ENCODE assay signal across 1 cellular context in the genomic region with DNA sequence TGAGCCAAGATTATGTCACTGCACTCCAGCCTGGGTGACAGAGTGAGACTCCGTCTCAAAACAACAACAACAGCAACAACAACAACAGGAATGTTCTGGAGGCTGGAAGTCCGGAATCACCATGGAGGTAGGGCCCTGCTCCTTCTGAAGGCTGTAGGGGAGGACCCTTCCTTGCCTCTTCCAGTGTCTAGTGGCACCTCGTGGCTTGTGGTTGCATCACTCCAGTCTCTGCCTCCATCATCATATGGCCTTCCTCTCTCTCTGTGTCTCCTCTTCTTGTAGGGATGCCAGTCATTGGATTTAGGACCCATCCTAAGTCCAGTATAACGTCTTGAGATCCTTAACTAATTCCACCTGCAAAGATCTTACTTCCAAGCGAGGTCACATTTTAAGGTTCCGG.
TF ChIP-seq lines count a peak whose summit lies in the region.

No MANE protein-coding gene starts in this region.

TF ChIP-seq in WTC11, 78 proteins besides CTCF, POLR2A, EP300 and RAD21 (continued from another document):
- TF ChIP-seq, protein P1, sequence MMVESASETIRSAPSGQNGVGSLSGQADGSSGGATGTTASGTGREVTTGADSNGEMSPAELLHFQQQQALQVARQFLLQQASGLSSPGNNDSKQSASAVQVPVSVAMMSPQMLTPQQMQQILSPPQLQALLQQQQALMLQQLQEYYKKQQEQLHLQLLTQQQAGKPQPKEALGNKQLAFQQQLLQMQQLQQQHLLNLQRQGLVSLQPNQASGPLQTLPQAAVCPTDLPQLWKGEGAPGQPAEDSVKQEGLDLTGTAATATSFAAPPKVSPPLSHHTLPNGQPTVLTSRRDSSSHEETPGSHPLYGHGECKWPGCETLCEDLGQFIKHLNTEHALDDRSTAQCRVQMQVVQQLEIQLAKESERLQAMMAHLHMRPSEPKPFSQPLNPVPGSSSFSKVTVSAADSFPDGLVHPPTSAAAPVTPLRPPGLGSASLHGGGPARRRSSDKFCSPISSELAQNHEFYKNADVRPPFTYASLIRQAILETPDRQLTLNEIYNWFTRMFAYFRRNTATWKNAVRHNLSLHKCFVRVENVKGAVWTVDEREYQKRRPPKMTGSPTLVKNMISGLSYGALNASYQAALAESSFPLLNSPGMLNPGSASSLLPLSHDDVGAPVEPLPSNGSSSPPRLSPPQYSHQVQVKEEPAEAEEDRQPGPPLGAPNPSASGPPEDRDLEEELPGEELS (CRISPR knock-in tag; IDR thresholded peaks at IDR 0.05): no peak
- TF ChIP-seq ZNF121 (CRISPR knock-in tag; IDR thresholded peaks at IDR 0.05): no peak
